ENCODE assay signal across 9 cellular contexts in genomic region chr2:69916151-69916550, GRCh38. TPM values are rescaled to one million over a fixed set of nuclear protein-coding genes. Genes with fewer than 3 reads are reported as not detected.
DNase-seq lines count a peak whose midpoint lies in the region; ATAC-seq and TF ChIP-seq lines count a peak whose summit lies in the region.
"Had no signal": no experiment of that assay in that cellular context is flagged by ENCODE, and none has a peak within 500 bp of the region (broad histone marks: within the 10 kb centered on the region; RNA-seq: fewer than 3 reads in every experiment).

No MANE protein-coding gene starts in this region.

- TF ChIP-seq POLR2A in esophagus squamous epithelium (IDR thresholded peaks at IDR 0.05) (no peak), sigmoid colon (IDR thresholded peaks at IDR 0.05) (no peak)

- intact Hi-C loops in esophagus squamous epithelium (cut with DNase I), result no loop called here
- intact Hi-C loops in sigmoid colon (cut with DNase I), result loop anchor here (5.0 kb wide), 1 partner anchor 156 kb away; no protein-coding TSS in a partner anchor

- DNase-seq in RKO (ENCODE audit: low spot score) (peak; percentile 47), esophagus squamous epithelium (lab: John Stamatoyannopoulos, UW) (no peak), sigmoid colon (no peak), NCI-H1105 (lab: John Stamatoyannopoulos, UW) (no peak), NCI-H187 (lab: John Stamatoyannopoulos, UW) (no peak)
- DNase-seq: NCI-H1417 treated with DMSO at 0.1 percent for 48 hours had no signal

- no peaks in the 10 kb centered on the region for H3K9me3 ChIP-seq in esophagus squamous epithelium
- H3K9me3 ChIP-seq in sigmoid colon, result no peaks in the 10 kb centered on the region

- ATAC-seq in GM19324 (IDR thresholded peaks at IDR 0.05; ENCODE audit: low FRiP score, unreplicated experiment), result no peak
- ATAC-seq in HG02938 (IDR thresholded peaks at IDR 0.05; ENCODE audit: unreplicated experiment), result no peak

- H3K36me3 ChIP-seq in esophagus squamous epithelium (peaks cover 1 to 35% (median 4%) of the 10 kb centered on the region in 3 donors), sigmoid colon (peaks cover 0 to 35% (median 3%) of the 10 kb centered on the region in 4 donors)

- H3K4me1 ChIP-seq in esophagus squamous epithelium (peaks cover 6 to 50% (median 13%) of the 10 kb centered on the region in 3 donors), sigmoid colon (peaks cover 0 to 43% (median 22%) of the 10 kb centered on the region in 4 donors)

- TF ChIP-seq EP300 in sigmoid colon (IDR thresholded peaks at IDR 0.05), result no peak

- H3K27me3 ChIP-seq in esophagus squamous epithelium, result no peaks in the 10 kb centered on the region
- no peaks in the 10 kb centered on the region for H3K27me3 ChIP-seq in sigmoid colon

- H3K27ac ChIP-seq in esophagus squamous epithelium (peak overlapping the region; percentile 79 to 99 (median 96)), sigmoid colon (peak overlapping the region in 3 of 4 donors; percentile 92 to 97 (median 95))

- WGBS in esophagus squamous epithelium, 2 donors, result 19 to 32% methylated on average over 2 of the region's 2 CpGs
- 9 to 40% methylated on average over 2 of the region's 2 CpGs for whole genome bisulfite sequencing in sigmoid colon, 2 donors

- H3K4me3 ChIP-seq in GM08714 (ENCODE audit: low read length) (peak overlapping the region; percentile 73; the same call in 1 of the 2 replicates), esophagus squamous epithelium (peak overlapping the region; percentile 63 to 95 (median 88)), sigmoid colon (peak overlapping the region; percentile 88 to 94 (median 94))

- TF ChIP-seq CTCF in esophagus squamous epithelium (IDR thresholded peaks at IDR 0.05) (no peak), sigmoid colon (IDR thresholded peaks at IDR 0.05) (no peak)

RNA-seq across cellular contexts. Expression of gene MXD1, which starts 1.2 kb away (rescaled TPM):
- total RNA-seq in esophagus squamous epithelium (100 to 1,000 TPM in 1 of 4 donors, 10 to 100 TPM in 3; 38.5 to 121 (median 83.2) TPM), sigmoid colon (1 to 10 TPM; 5.4 to 7.8 (median 7.3) TPM)
- polyA plus RNA-seq in sigmoid colon, result 100 to 1,000 TPM in 1 of 3 donors, 10 to 100 TPM in 2; 44.2 to 102 (median 46.8) TPM

RNA-seq across cellular contexts. Expression of gene SNRNP27, which starts 22.4 kb away (rescaled TPM):
- 10 to 100 TPM; 30.6 to 46.9 (median 37.5) TPM for total RNA-seq in esophagus squamous epithelium
- total RNA-seq in sigmoid colon, result 10 to 100 TPM; 52.7 to 92.5 (median 69.3) TPM
- 10 to 100 TPM; 38.8 to 64.9 (median 57.1) TPM for polyA plus RNA-seq in sigmoid colon

RNA-seq across cellular contexts. Expression of gene ASPRV1, which starts 45.3 kb away (rescaled TPM):
- total RNA-seq in esophagus squamous epithelium (1 to 10 TPM in 1 of 4 donors, under 1 TPM in 3; 0.18 to 1.5 (median 0.34) TPM), sigmoid colon (1 to 10 TPM; 1.1 to 1.4 (median 1.2) TPM)
- 1 to 10 TPM; 1.1 to 1.2 (median 1.2) TPM for polyA plus RNA-seq in sigmoid colon

Comparison
In these comparisons a context has a peak if more than half of its experiments do, and no peak if none do; other contexts are left out.
1. RNA of gene MXD1, which starts 1.2 kb away (total RNA-seq): 38.5 to 121 TPM in esophagus squamous epithelium; 5.4 to 7.8 TPM in sigmoid colon; every median in the first group is over 4 times any median in the second.
2. Peak in every context shown above with its lines, with median percentiles within 50 percentile points of each other: H3K4me3 ChIP-seq.